Comparison of ENCODE assay signal across 20 cellular contexts in the genomic region with DNA sequence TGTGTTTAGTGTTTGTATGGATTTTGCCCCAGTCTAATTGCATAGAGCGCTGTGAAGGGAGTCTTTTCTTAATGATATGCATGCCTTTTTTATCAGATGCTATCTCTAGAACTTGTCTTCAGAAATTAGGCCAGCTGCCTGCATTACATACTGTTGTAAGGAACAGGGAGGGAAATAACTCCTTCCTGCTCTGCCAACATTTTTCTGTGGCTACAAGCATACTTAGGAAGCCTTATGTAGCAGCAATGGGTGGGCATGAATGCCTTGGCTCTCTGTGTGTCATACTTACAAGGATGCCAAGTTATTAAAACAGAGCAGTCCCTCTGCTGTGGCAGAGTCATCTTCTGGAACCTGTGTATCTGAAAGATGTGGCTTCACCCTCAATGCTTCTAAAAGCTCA. TPM values are rescaled to one million over a fixed set of nuclear protein-coding genes. Genes with fewer than 3 reads are reported as not detected.
"Had no signal": no experiment of that assay in that cellular context is flagged by ENCODE, and none has a peak within 500 bp of the region (broad histone marks: within the 10 kb centered on the region; RNA-seq: fewer than 3 reads in every experiment).

No MANE protein-coding gene starts in this region.

- H3K27ac ChIP-seq: prostate gland, sigmoid colon, VCaP had no signal

- H3K27ac Mint-ChIP-seq: activated CD4-positive, alpha-beta memory T cell treated with anti-CD3 and anti-CD28 coated beads for 36 hours; activated naive CD8-positive, alpha-beta T cell treated with anti-CD3 and anti-CD28 coated beads for 36 hours; natural killer cell; type B pancreatic cell had no signal

- H3K27me3 Mint-ChIP-seq: activated CD4-positive, alpha-beta memory T cell treated with anti-CD3 and anti-CD28 coated beads for 36 hours; activated naive CD8-positive, alpha-beta T cell treated with anti-CD3 and anti-CD28 coated beads for 36 hours had no signal

- H3K36me3 Mint-ChIP-seq: activated CD4-positive, alpha-beta memory T cell treated with anti-CD3 and anti-CD28 coated beads for 36 hours; activated naive CD8-positive, alpha-beta T cell treated with anti-CD3 and anti-CD28 coated beads for 36 hours; natural killer cell; type B pancreatic cell had no signal

- DNase-seq: activated CD4-positive, alpha-beta memory T cell treated with anti-CD3 and anti-CD28 coated beads for 36 hours; activated gamma-delta T cell treated with Interleukin-2 at 50 U/mL for 16 hours; activated naive CD8-positive, alpha-beta T cell treated with anti-CD3 and anti-CD28 coated beads for 36 hours; activated T-cell treated with anti-CD3 and anti-CD28 coated beads, Interleukin-2, amount 50 U/mL, for 48 hours; aorta; central memory CD4-positive, alpha-beta T cell; dermis blood vessel endothelial cell; glutamatergic neuron; left cardiac atrium; mucosa of descending colon; natural killer cell; nucleus accumbens; sigmoid colon; stimulated activated CD4-positive, alpha-beta T cell treated with anti-CD3 and anti-CD28 coated beads, Interleukin-2, amount 100 ng/mL, for 48 hours; stimulated activated naive CD4-positive, alpha-beta T cell treated with Interleukin-2 at 50 U/mL for 16 hours; T-helper 9 cell had no signal

- H3K36me3 ChIP-seq: prostate gland, sigmoid colon had no signal

- H3K9me3 ChIP-seq: mucosa of descending colon, prostate gland, sigmoid colon had no signal

- H3K4me1 Mint-ChIP-seq: activated naive CD8-positive, alpha-beta T cell treated with anti-CD3 and anti-CD28 coated beads for 36 hours; natural killer cell had no signal

- H3K4me1 ChIP-seq: prostate gland had no signal

- H3K4me3 Mint-ChIP-seq: activated CD4-positive, alpha-beta memory T cell treated with anti-CD3 and anti-CD28 coated beads for 36 hours; activated naive CD8-positive, alpha-beta T cell treated with anti-CD3 and anti-CD28 coated beads for 36 hours; natural killer cell; type B pancreatic cell had no signal

- H3K4me3 ChIP-seq: mucosa of descending colon, prostate gland, sigmoid colon had no signal

- H3K27me3 ChIP-seq: sigmoid colon had no signal

- H3K9me3 Mint-ChIP-seq: activated CD4-positive, alpha-beta memory T cell treated with anti-CD3 and anti-CD28 coated beads for 36 hours; activated naive CD8-positive, alpha-beta T cell treated with anti-CD3 and anti-CD28 coated beads for 36 hours had no signal

RNA-seq across cellular contexts. Expression of a gene that starts 8.0 kb away (rescaled TPM):
- total RNA-seq: activated CD4-positive, alpha-beta memory T cell treated with anti-CD3 and anti-CD28 coated beads for 36 hours; activated naive CD8-positive, alpha-beta T cell treated with anti-CD3 and anti-CD28 coated beads for 36 hours; epithelial cell of proximal tubule; natural killer cell had no signal
